ENCODE assay signal across 22 cellular contexts in the genomic region with DNA sequence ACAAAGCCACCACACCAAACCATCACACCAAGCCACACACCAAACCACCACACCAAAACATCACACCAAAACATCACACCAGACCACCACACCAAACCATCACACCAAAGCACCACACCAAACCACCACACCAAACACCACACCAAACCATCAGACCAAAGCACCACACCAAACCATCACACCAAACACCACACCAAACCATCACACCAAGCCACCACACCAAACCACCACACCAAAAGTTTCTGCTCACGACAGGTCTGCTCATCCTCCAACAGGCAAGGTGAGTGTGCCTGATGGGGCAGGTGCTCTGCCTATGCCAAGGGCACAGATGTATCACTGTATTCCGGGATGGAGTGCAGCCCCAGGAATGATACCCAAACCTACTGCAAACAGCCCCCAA.
"Had no signal": no experiment of that assay in that cellular context is flagged by ENCODE, and none has a peak within 500 bp of the region (broad histone marks: within the 10 kb centered on the region; RNA-seq: fewer than 3 reads in every experiment).

No MANE protein-coding gene starts in this region.

- H3K36me3 ChIP-seq: transverse colon had no signal

- H3K27me3 ChIP-seq: transverse colon had no signal

- H3K4me3 ChIP-seq: lung, transverse colon had no signal

- H3K36me3 Mint-ChIP-seq: brain; mesothelial cell of epicardium; natural killer cell treated with Interleukin-12 subunit alpha and Interleukin-12 subunit beta and Interleukin-15 and Interleukin-18, amount 100 ng/mL, for 72 hours had no signal

- H3K9me3 Mint-ChIP-seq: mesothelial cell of epicardium; T-helper 2 cell treated with Interferon-gamma antibody and Interleukin-4, amounts not matched to agents 5 μg/mL and 100 μg/mL, for 36 hours had no signal

- H3K4me1 ChIP-seq: transverse colon had no signal

- FAIRE-seq: colon, frontal cortex, kidney, TTC549 had no signal

- H3K9me3 ChIP-seq: transverse colon had no signal

- ATAC-seq: left lobe of liver; natural killer cell treated with Interleukin-12 subunit alpha and Interleukin-12 subunit beta and Interleukin-15 and Interleukin-18, amount 100 ng/mL, for 72 hours; stimulated activated naive CD8-positive, alpha-beta T cell treated with anti-CD3 and anti-CD28 coated beads, Interleukin-15, Interleukin-2, amounts not matched to agents 100 U/mL and 50 U/mL, for 24 hours had no signal

- H3K27ac Mint-ChIP-seq: activated CD4-positive, alpha-beta memory T cell treated with anti-CD3 and anti-CD28 coated beads, Interleukin-2, amount 10 ng/mL, durations not matched to agents 7 days and 5 days; mesothelial cell of epicardium; natural killer cell treated with Interleukin-12 subunit alpha and Interleukin-12 subunit beta and Interleukin-15 and Interleukin-18, amount 100 ng/mL, for 72 hours; T-helper 2 cell treated with Interferon-gamma antibody and Interleukin-4, amounts not matched to agents 5 μg/mL and 100 μg/mL, for 36 hours had no signal

- H3K27ac ChIP-seq: transverse colon had no signal

- DNase-seq: activated CD4-positive, alpha-beta memory T cell treated with anti-CD3 and anti-CD28 coated beads, Interleukin-2, amount 10 ng/mL, durations not matched to agents 7 days and 5 days; activated CD4-positive, alpha-beta T cell treated with anti-CD3 and anti-CD28 coated beads for 48 hours; activated naive CD4-positive, alpha-beta T cell treated with Interleukin-2 at 50 U/mL for 16 hours; anterior cingulate cortex; central memory CD4-positive, alpha-beta T cell; erythroblast; kidney; retina; stimulated activated CD4-positive, alpha-beta T cell treated with anti-CD3 and anti-CD28 coated beads, Interleukin-12 subunit alpha, Interleukin-12 subunit beta, amount 100 ng/mL, for 4 hours; stimulated activated CD4-positive, alpha-beta T cell treated with anti-CD3 and anti-CD28 coated beads, Interleukin-1b, Interleukin-23, amount 100 ng/mL, for 48 hours; stimulated activated naive CD8-positive, alpha-beta T cell treated with anti-CD3 and anti-CD28 coated beads, Interleukin-15, Interleukin-2, amounts not matched to agents 100 U/mL and 50 U/mL, for 24 hours; substantia nigra; transverse colon had no signal

- H3K4me3 Mint-ChIP-seq: activated CD4-positive, alpha-beta memory T cell treated with anti-CD3 and anti-CD28 coated beads, Interleukin-2, amount 10 ng/mL, durations not matched to agents 7 days and 5 days; brain; mesothelial cell of epicardium; natural killer cell treated with Interleukin-12 subunit alpha and Interleukin-12 subunit beta and Interleukin-15 and Interleukin-18, amount 100 ng/mL, for 72 hours; T-helper 2 cell treated with Interferon-gamma antibody and Interleukin-4, amounts not matched to agents 5 μg/mL and 100 μg/mL, for 36 hours had no signal
